17 cellular contexts compared by ENCODE assay signal in the genomic region with DNA sequence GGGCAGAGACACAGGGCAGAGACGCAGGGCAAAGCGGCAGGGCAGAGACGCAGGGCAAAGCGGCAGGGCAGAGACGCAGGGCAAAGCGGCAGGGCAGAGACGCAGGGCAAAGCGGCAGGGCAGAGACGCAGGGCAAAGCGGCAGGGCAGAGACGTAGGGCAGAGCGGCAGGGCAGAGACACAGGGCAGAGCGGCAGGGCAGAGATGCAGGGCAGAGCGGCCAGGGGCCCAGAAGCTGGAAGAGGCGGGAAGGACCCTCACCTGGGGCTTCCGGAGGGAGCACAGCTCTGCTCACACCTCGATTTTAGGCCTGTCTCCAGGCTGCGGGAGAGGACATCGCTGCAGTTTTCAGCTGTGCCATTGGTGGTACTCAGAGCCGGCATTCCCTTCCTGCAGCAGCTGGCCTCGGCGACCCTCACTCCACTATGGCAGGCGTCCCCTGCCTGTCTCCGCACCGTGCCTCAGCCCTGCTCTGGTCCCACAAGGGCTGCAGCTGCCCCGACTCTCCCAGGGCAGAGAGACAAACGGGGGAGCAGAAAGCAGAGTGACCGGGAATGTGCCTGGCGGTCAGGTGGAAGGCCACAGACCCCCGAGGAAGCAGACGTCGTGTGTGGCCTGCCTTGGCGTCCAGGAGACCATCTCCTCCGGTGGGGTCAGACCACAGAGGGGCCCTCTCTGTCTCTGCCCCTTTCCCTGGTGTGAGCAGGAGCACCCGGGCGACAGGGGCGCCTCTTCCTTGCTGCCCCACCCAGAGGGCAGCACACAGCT. TPM values are rescaled to one million over a fixed set of nuclear protein-coding genes. Genes with fewer than 3 reads are reported as not detected.
DNase-seq lines count a peak whose midpoint lies in the region; ATAC-seq, FAIRE-seq and TF ChIP-seq lines count a peak whose summit lies in the region.
"Had no signal": no experiment of that assay in that cellular context is flagged by ENCODE, and none has a peak within 500 bp of the region (broad histone marks: within the 10 kb centered on the region; RNA-seq: fewer than 3 reads in every experiment).

No MANE protein-coding gene starts in this region.

- no peak for TF ChIP-seq POLR2A in H1 (IDR thresholded peaks at IDR 0.05; ENCODE audit: control extremely low read depth in 1 of 2, low read depth in 2 of 2, low read length in 2 of 2)

- H3K4me3 ChIP-seq in H7 (ENCODE audit: insufficient read depth, low read depth, low read length), result no peak overlapping the region
- no peak overlapping the region for H3K4me3 ChIP-seq in NT2/D1 (ENCODE audit: insufficient read length, low read depth)
- no peak overlapping the region for H3K4me3 ChIP-seq in H1 (ENCODE audit: extremely low read depth in 1 of 4, insufficient read depth in 2 of 4, low read depth in 3 of 4, low read length in 4 of 4)
- no peak overlapping the region for H3K4me3 ChIP-seq in neuronal stem cell (ENCODE audit: low read length in 2 of 2)
- H3K4me3 ChIP-seq in PC-3 (ENCODE audit: low read length), result no peak overlapping the region
- H3K4me3 ChIP-seq: GM23248 had no signal

- ATAC-seq in HG02798 (IDR thresholded peaks at IDR 0.05; ENCODE audit: poor library complexity, unreplicated experiment), result no peak
- no peak for ATAC-seq in PC-3
- ATAC-seq in HG03039 (IDR thresholded peaks at IDR 0.05; ENCODE audit: unreplicated experiment), result no peak

- H3K4me2 ChIP-seq in H1 (ENCODE audit: insufficient read depth in 1 of 2, low read depth in 2 of 2, low read length in 2 of 2) (no peak overlapping the region), neuronal stem cell (ENCODE audit: insufficient read depth, low read length, poor library complexity, severe bottlenecking) (no peak overlapping the region), PC-3 (ENCODE audit: low read length) (no peak overlapping the region)

- H3K18ac ChIP-seq in H1 (ENCODE audit: extremely low read depth, low read length) (no peak overlapping the region), neuronal stem cell (ENCODE audit: low read length) (peak overlapping the region; percentile 88)

- H3K27ac ChIP-seq in H1 (ENCODE audit: low read depth, low read length) (no peak overlapping the region), neuronal stem cell (replicated peaks; ENCODE audit: low read length) (no peak overlapping the region), PC-3 (ENCODE audit: low read length) (no peak overlapping the region)
- H3K27ac ChIP-seq: GM23248 had no signal

- H4K20me1 ChIP-seq in H1 (replicated peaks in 1 of 2; ENCODE audit: control insufficient read depth in 1 of 2, insufficient read depth in 2 of 2, low read length in 2 of 2), result no peaks in the 10 kb centered on the region
- H4K20me1 ChIP-seq in PC-3 (ENCODE audit: low read length), result no peaks in the 10 kb centered on the region

- TF ChIP-seq RAD21 in H1 (IDR thresholded peaks at IDR 0.05 in 1 of 2, conservative IDR thresholded peaks at IDR 0.05 in 1 of 2; ENCODE audit: low read depth in 2 of 2, low read length in 2 of 2), result no peak

- no peaks in the 10 kb centered on the region for H3K9me2 ChIP-seq in PC-3 (replicated peaks; ENCODE audit: low read length)

- no peak overlapping the region for H2BK20ac ChIP-seq in H1 (ENCODE audit: low read length)

- H3K4ac ChIP-seq in H1 (replicated peaks; ENCODE audit: insufficient read length, low read depth, low read length) (no peak overlapping the region), neuronal stem cell (ENCODE audit: low read length) (no peak overlapping the region)

- H3K79me2 ChIP-seq in H1 (ENCODE audit: control insufficient read depth in 1 of 2, insufficient read depth in 2 of 2, low read length in 2 of 2), result no peaks in the 10 kb centered on the region
- H3K79me2 ChIP-seq in PC-3 (ENCODE audit: low read length), result no peaks in the 10 kb centered on the region

- H4K5ac ChIP-seq in H1 (ENCODE audit: insufficient read length, low read depth, low read length), result no peak overlapping the region

- no peaks in the 10 kb centered on the region for H3K79me1 ChIP-seq in H1 (ENCODE audit: low read depth, low read length)
- no peaks in the 10 kb centered on the region for H3K79me1 ChIP-seq in neuronal stem cell (ENCODE audit: low read depth, low read length)

- CTCF ChIA-PET in H1 (lab: Charles Lee; ENCODE audit: partially characterized antibody), result no interaction called here
- CTCF ChIA-PET in PC-3 (lab: Charles Lee), result no interaction called here

- intact Hi-C loops in PC-3 (cut with micrococcal nuclease), result no loop called here

- H3K23me2 ChIP-seq in H1 (ENCODE audit: low read depth, low read length), result no peaks in the 10 kb centered on the region

- TF ChIP-seq CTCF in H1 (IDR thresholded peaks at IDR 0.05; ENCODE audit: control extremely low read depth in 1 of 3, insufficient read depth in 1 of 3, low read depth in 1 of 3, low read length in 3 of 3) (no peak), PC-3 (conservative IDR thresholded peaks at IDR 0.05; ENCODE audit: low read depth, low read length) (no peak)

- BruUV-seq in PC-3 (replicated peaks; lab: Mats Ljungman, UMichigan), result no TSS peak

- H3K9ac ChIP-seq in NT2/D1 (ENCODE audit: insufficient read length, low read depth) (peak overlapping the region; percentile 21), H1 (replicated peaks in 1 of 4; ENCODE audit: extremely low read depth in 1 of 4, low read depth in 3 of 4, low read length in 3 of 4) (no peak overlapping the region), neuronal stem cell (ENCODE audit: low read depth, low read length, poor library complexity) (peak overlapping the region; percentile 60), PC-3 (ENCODE audit: low read length) (no peak overlapping the region)
- H3K9ac ChIP-seq: GM23248 had no signal

- no peak overlapping the region for H3K56ac ChIP-seq in H1 (replicated peaks; ENCODE audit: insufficient read length, low read depth, low read length)

- no peak overlapping the region for H2BK12ac ChIP-seq in H1 (ENCODE audit: low read depth, low read length)
- peak overlapping the region; percentile 100 for H2BK12ac ChIP-seq in neuronal stem cell (ENCODE audit: low read length)

- WGBS in H1 (ENCODE audit: extremely low coverage in 1 of 2, insufficient coverage in 1 of 2, insufficient read length in 1 of 2, insufficient replicate concordance in 2 of 2, low coverage in 1 of 2, low lambda C conversion rate in 2 of 2, missing lambda C conversion rate in 1 of 2), 2 experiments, result 96% methylated on average over 29 of the region's 37 CpGs; no CpG with 5 or more reads in 1 of the 2 experiments
- WGBS in neuronal stem cell (ENCODE audit: extremely low coverage in 2 of 2, insufficient read length in 2 of 2, insufficient replicate concordance in 1 of 2), 2 donors, result no CpG with 5 or more reads among the region's 37 CpGs

- H2BK120ac ChIP-seq in H1 (replicated peaks; ENCODE audit: low read depth, low read length), result no peak overlapping the region
- no peak overlapping the region for H2BK120ac ChIP-seq in neuronal stem cell (ENCODE audit: low read depth, low read length)

- H2BK15ac ChIP-seq in H1 (ENCODE audit: low read length), result no peak overlapping the region
- peak overlapping the region; percentile 96 for H2BK15ac ChIP-seq in neuronal stem cell (ENCODE audit: low read length)

- no peak overlapping the region for H3K23ac ChIP-seq in H1 (ENCODE audit: insufficient read length)
- peak overlapping the region; percentile 95 for H3K23ac ChIP-seq in neuronal stem cell (ENCODE audit: low read depth, low read length, poor library complexity)

- no peak overlapping the region for H2BK5ac ChIP-seq in H1 (ENCODE audit: low read depth, low read length)
- peak overlapping the region; percentile 87 for H2BK5ac ChIP-seq in neuronal stem cell (ENCODE audit: low read length)

- H3K14ac ChIP-seq in H1 (ENCODE audit: insufficient read length) (no peak overlapping the region), neuronal stem cell (ENCODE audit: low read length) (peak overlapping the region; percentile 71)

- H3K9me3 ChIP-seq in NT2/D1 (ENCODE audit: insufficient read depth, low read length), result no peaks in the 10 kb centered on the region
- no peaks in the 10 kb centered on the region for H3K9me3 ChIP-seq in H1 (ENCODE audit: insufficient read depth in 2 of 2, low read depth in 1 of 2, low read length in 1 of 2)
- H3K9me3 ChIP-seq in neuronal stem cell (replicated peaks in 1 of 2; ENCODE audit: control insufficient read depth in 2 of 2, insufficient read depth in 1 of 2, low read depth in 1 of 2, low read length in 2 of 2), result peaks cover 0 to 3% of the 10 kb centered on the region in 2 donors
- no peaks in the 10 kb centered on the region for H3K9me3 ChIP-seq in PC-3 (ENCODE audit: low read length)

- DNase-seq in H7, result peak; percentile 70
- no peak for DNase-seq in NT2/D1 (ENCODE audit: low read depth, low spot score)
- no peak for DNase-seq in H1 (ENCODE audit: low read depth in 1 of 2, low spot score in 2 of 2)
- DNase-seq in neuronal stem cell (ENCODE audit: low spot score), result no peak
- DNase-seq in PC-3, result no peak
- DNase-seq: C1 segment of cervical spinal cord, Calu3, COR-L47, DMS153, DND-41, GM23248, HCEC 1CT had no signal

- H3K27me3 ChIP-seq in H7 (ENCODE audit: control insufficient read depth, insufficient read depth, low read length), result no peaks in the 10 kb centered on the region
- peaks cover 9% of the 10 kb centered on the region for H3K27me3 ChIP-seq in NT2/D1 (ENCODE audit: insufficient read depth, insufficient read length)
- H3K27me3 ChIP-seq in H1 (replicated peaks in 1 of 4; ENCODE audit: control insufficient read depth in 3 of 4, extremely low read depth in 1 of 4, insufficient read depth in 3 of 4, low read length in 3 of 4), result no peaks in the 10 kb centered on the region; a peak in 1 of 7 replicates
- peaks cover 0 to 60% (median 0%) of the 10 kb centered on the region in 3 experiments for H3K27me3 ChIP-seq in neuronal stem cell (ENCODE audit: control insufficient read depth in 3 of 3, insufficient read depth in 3 of 3, low read depth in 1 of 3, low read length in 3 of 3)
- H3K27me3 ChIP-seq in PC-3 (ENCODE audit: low read length), result peaks cover 33% of the 10 kb centered on the region

- H4K8ac ChIP-seq in H1 (ENCODE audit: extremely low read depth, insufficient read depth, low read length) (peak overlapping the region; percentile 79; the same call in 1 of the 2 replicates), neuronal stem cell (ENCODE audit: low read depth, low read length) (no peak overlapping the region)

- no peak for TF ChIP-seq EP300 in H1 (IDR thresholded peaks at IDR 0.05; ENCODE audit: borderline replicate concordance in 1 of 2, low read depth in 2 of 2, low read length in 2 of 2)

- H2AFZ ChIP-seq in H1 (ENCODE audit: low read length), result no peak overlapping the region
- no peak overlapping the region for H2AFZ ChIP-seq in neuronal stem cell (ENCODE audit: low read length)
- H2AFZ ChIP-seq in PC-3 (ENCODE audit: low read length), result no peak overlapping the region
- H2AFZ ChIP-seq: GM23248 had no signal

- no peak for FAIRE-seq in H1 (lab: Jason Lieb, UNC)
- FAIRE-seq: G401.6, GM12892, H54 had no signal

- POLR2A ChIA-PET in H1 (lab: Charles Lee; ENCODE audit: partially characterized antibody), result no interaction called here
- POLR2A ChIA-PET in PC-3 (lab: Charles Lee; ENCODE audit: unreplicated experiment), result no interaction called here

- H3K4me1 ChIP-seq in NT2/D1 (ENCODE audit: insufficient read depth, insufficient read length) (peaks cover 27% of the 10 kb centered on the region), H1 (replicated peaks in 1 of 4; ENCODE audit: control insufficient read depth in 3 of 4, insufficient read depth in 4 of 4, low read length in 3 of 4) (0 out of 7 replicates have a peak, but pooled peaks cover 0 to 2% (median 0%) of the 10 kb centered on the region in 4 experiments), neuronal stem cell (ENCODE audit: control insufficient read depth in 2 of 2, insufficient read depth in 1 of 2, low read depth in 1 of 2, low read length in 2 of 2) (peaks cover 6 to 14% of the 10 kb centered on the region in 2 donors), PC-3 (ENCODE audit: insufficient read depth, low read length) (no peaks in the 10 kb centered on the region)

- H3K36me3 ChIP-seq in H7 (replicated peaks; ENCODE audit: control insufficient read depth, insufficient read depth, low read length) (no peaks in the 10 kb centered on the region), NT2/D1 (ENCODE audit: insufficient read depth, insufficient read length, low read length) (no peaks in the 10 kb centered on the region), H1 (ENCODE audit: control insufficient read depth in 2 of 4, insufficient read depth in 4 of 4, low read length in 3 of 4) (no peaks in the 10 kb centered on the region), neuronal stem cell (replicated peaks in 1 of 2; ENCODE audit: control insufficient read depth in 2 of 2, insufficient read depth in 2 of 2, low read length in 2 of 2) (no peaks in the 10 kb centered on the region), PC-3 (ENCODE audit: low read depth, low read length) (no peaks in the 10 kb centered on the region)

- H3F3A ChIP-seq in PC-3 (ENCODE audit: low read length, unreplicated experiment), result no peaks in the 10 kb centered on the region

- no peak overlapping the region for H2AK5ac ChIP-seq in H1 (ENCODE audit: low read depth, low read length)
- peak overlapping the region; percentile 99 for H2AK5ac ChIP-seq in neuronal stem cell (ENCODE audit: low read depth, low read length)

- H4K91ac ChIP-seq in H1 (replicated peaks; ENCODE audit: insufficient read length, low read length) (no peak overlapping the region), neuronal stem cell (ENCODE audit: low read depth, low read length, poor library complexity) (peak overlapping the region; percentile 72)

RNA-seq across cellular contexts. Expression of a gene that starts 29.9 kb away (rescaled TPM):
- 10.0 and 12.8 TPM in 2 replicates for total RNA-seq in H7 (2014; rRNA removed; shearing (Covaris generic))
- total RNA-seq in H1 (2021; fragmentation: NEBNext Ultra II Directional; extraction: Animal tissue kit (Norgen Biotek cat#: 25700)), result 5.7 and 6.4 TPM in 2 replicates
- 2.2 and 4.5 TPM in 2 replicates for polyA plus RNA-seq in H1 (2011; rRNA removed)
- polyA plus RNA-seq in H1 (2011; cell fraction: cytosol; rRNA removed), result 3.4 TPM
- polyA plus RNA-seq in H1 (2011; cell fraction: nucleus; rRNA removed), result 6.4 TPM
- polyA plus RNA-seq in H1 (2012, experiment 1 of 2), result 2.6 to 3.6 TPM (median 3.4 TPM) in 4 replicates
- polyA plus RNA-seq in H1 (2012, experiment 2 of 2), result 3.8 TPM
- polyA plus RNA-seq in H1 (2013, experiment 1 of 2), result 4.4 TPM
- 4.6 TPM for polyA plus RNA-seq in H1 (2013, experiment 2 of 2)
- 0.51 and 1.2 TPM in 2 replicates for polyA minus RNA-seq in H1 (2011; rRNA and poly(A)+ RNA removed)
- 1.8 TPM for polyA minus RNA-seq in H1 (2011; cell fraction: cytosol; rRNA and poly(A)+ RNA removed)
- 3.5 TPM for polyA minus RNA-seq in H1 (2011; cell fraction: nucleus; rRNA and poly(A)+ RNA removed)
- 5.1 TPM for polyA plus RNA-seq in neuronal stem cell (2013, experiment 1 of 2)
- 5.2 TPM for polyA plus RNA-seq in neuronal stem cell (2013, experiment 2 of 2)
- 0.47 and 0.92 TPM in 2 replicates for total RNA-seq in PC-3 (2014; rRNA removed)

RNA-seq across cellular contexts. Expression of a gene that starts 40.7 kb away (rescaled TPM):
- 7.1 and 9.5 TPM in 2 replicates for total RNA-seq in H7 (2014; rRNA removed; shearing (Covaris generic))
- 3.5 and 5.1 TPM in 2 replicates for total RNA-seq in H1 (2021; fragmentation: NEBNext Ultra II Directional; extraction: Animal tissue kit (Norgen Biotek cat#: 25700))
- 9.0 and 9.1 TPM in 2 replicates for polyA plus RNA-seq in H1 (2011; rRNA removed)
- polyA plus RNA-seq in H1 (2011; cell fraction: cytosol; rRNA removed), result 3.9 TPM
- polyA plus RNA-seq in H1 (2011; cell fraction: nucleus; rRNA removed), result 13.2 TPM
- polyA plus RNA-seq in H1 (2012, experiment 1 of 2), result 3.0 to 6.8 TPM (median 5.8 TPM) in 4 replicates
- 4.3 TPM for polyA plus RNA-seq in H1 (2012, experiment 2 of 2)
- polyA plus RNA-seq in H1 (2013, experiment 1 of 2), result 4.6 TPM
- polyA plus RNA-seq in H1 (2013, experiment 2 of 2), result 4.0 TPM
- 9.2 and 12.6 TPM in 2 replicates for polyA minus RNA-seq in H1 (2011; rRNA and poly(A)+ RNA removed)
- polyA minus RNA-seq in H1 (2011; cell fraction: cytosol; rRNA and poly(A)+ RNA removed), result 2.3 TPM
- polyA minus RNA-seq in H1 (2011; cell fraction: nucleus; rRNA and poly(A)+ RNA removed), result 11.4 TPM
- polyA plus RNA-seq in neuronal stem cell (2013, experiment 1 of 2), result 6.9 TPM
- polyA plus RNA-seq in neuronal stem cell (2013, experiment 2 of 2), result 6.7 TPM
- 12.9 and 13.5 TPM in 2 replicates for total RNA-seq in PC-3 (2014; rRNA removed)

Comparison
In these comparisons a context has a peak if more than half of its experiments do, and no peak if none do; other contexts are left out.
1. H3K9ac ChIP-seq: peak in NT2/D1 (single experiment) and neuronal stem cell (single experiment); none in H1 (0 of 4) and PC-3 (single experiment).